Comparison of ENCODE assay signal across 8 cellular contexts in the genomic region with DNA sequence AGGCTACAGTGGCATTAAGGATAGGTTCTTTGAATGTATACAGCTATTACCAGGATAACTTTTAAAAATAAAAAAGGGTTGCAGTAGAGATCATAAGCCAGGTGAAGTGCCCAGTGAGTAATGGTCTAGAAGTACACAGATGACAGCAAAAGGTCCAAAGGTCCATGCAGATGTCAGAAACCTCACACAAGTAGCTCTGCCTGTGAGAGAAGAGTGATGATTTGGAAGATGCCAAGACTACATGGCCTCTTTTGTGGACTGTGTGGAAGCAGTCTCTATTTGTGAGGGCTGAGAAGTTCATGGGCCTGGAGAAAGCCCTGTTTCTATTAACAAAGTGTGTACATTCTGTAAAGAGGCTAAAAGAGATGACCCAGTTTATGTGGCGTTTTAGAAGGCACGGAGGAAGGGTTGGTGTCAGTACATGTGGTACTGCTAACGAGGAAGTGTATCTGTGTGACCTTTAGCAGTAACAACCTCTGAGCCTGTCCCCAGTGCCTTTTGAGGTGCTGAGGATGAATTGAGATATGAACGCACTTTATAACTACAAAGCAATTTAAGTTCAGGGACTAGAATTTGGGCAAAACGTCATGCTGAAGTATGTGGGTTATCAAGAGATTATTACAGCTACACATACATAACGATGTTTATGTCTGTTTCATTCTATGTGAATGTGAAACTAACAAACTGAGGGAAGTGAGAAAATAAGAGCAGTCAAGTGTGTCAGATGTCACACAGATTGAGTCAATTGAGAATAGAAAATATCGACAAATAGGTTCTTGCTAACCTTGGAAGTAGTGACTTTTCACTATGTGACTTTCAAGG. TPM values are rescaled to one million over a fixed set of nuclear protein-coding genes. Genes with fewer than 3 reads are reported as not detected.
DNase-seq lines count a peak whose midpoint lies in the region; ATAC-seq, FAIRE-seq and TF ChIP-seq lines count a peak whose summit lies in the region.

No MANE protein-coding gene starts in this region.

- no peak for TF ChIP-seq CTCF in right lobe of liver (IDR thresholded peaks at IDR 0.05)

- H3K36me3 ChIP-seq in right lobe of liver, result peaks cover 0 to 28% (median 9%) of the 10 kb centered on the region in 4 donors

- no peak overlapping the region for H3K4me3 ChIP-seq in right lobe of liver

- TF ChIP-seq POLR2A in right lobe of liver (IDR thresholded peaks at IDR 0.05), result no peak

- ATAC-seq in GM21528 (IDR thresholded peaks at IDR 0.05; ENCODE audit: low FRiP score, unreplicated experiment) (peak; percentile 86), HG03575 (IDR thresholded peaks at IDR 0.05; ENCODE audit: extremely low read depth, insufficient number of reproducible peaks, low FRiP score, unreplicated experiment) (peak; percentile 62), right lobe of liver (peak; percentile 60 to 74 (median 70))

- H3K9me3 ChIP-seq in right lobe of liver, result no peaks in the 10 kb centered on the region

- intact Hi-C loops in right lobe of liver (cut with DNase I), result no loop called here

- peaks cover 0 to 5% (median 0%) of the 10 kb centered on the region in 4 donors for H3K4me1 ChIP-seq in right lobe of liver

- H3K27me3 ChIP-seq in right lobe of liver, result no peaks in the 10 kb centered on the region

- peak; percentile 92 for FAIRE-seq in GM18507 (lab: Jason Lieb, UNC)

- no peak overlapping the region for H3K27ac ChIP-seq in right lobe of liver

- DNase-seq in GM18507 (ENCODE audit: extremely low spot score, insufficient read length, low read depth) (peak; percentile 40), right lobe of liver (no peak), hepatic stellate cell (ENCODE audit: low spot score) (no peak), NCI-H146 treated with DMSO at 0.1 percent for 48 hours (lab: John Stamatoyannopoulos, UW; ENCODE audit: unreplicated experiment) (no peak), NCI-H1092 (lab: John Stamatoyannopoulos, UW) (no peak)
- DNase-seq in activated CD4-positive, alpha-beta T cell treated with anti-CD3 and anti-CD28 coated beads for 48 hours, result no peak

- WGBS in right lobe of liver (ENCODE audit: insufficient coverage, low coverage, low lambda C conversion rate, missing lambda C conversion rate), result 32% methylated on average over 7 of the region's 7 CpGs

RNA-seq across cellular contexts. Expression of gene CYCS, which starts 7.6 kb away (rescaled TPM):
- total RNA-seq in right lobe of liver, result 10 to 100 TPM; 45.8 to 79.9 (median 52.8) TPM
